Comparison of ENCODE assay signal across 21 cellular contexts in the genomic region with DNA sequence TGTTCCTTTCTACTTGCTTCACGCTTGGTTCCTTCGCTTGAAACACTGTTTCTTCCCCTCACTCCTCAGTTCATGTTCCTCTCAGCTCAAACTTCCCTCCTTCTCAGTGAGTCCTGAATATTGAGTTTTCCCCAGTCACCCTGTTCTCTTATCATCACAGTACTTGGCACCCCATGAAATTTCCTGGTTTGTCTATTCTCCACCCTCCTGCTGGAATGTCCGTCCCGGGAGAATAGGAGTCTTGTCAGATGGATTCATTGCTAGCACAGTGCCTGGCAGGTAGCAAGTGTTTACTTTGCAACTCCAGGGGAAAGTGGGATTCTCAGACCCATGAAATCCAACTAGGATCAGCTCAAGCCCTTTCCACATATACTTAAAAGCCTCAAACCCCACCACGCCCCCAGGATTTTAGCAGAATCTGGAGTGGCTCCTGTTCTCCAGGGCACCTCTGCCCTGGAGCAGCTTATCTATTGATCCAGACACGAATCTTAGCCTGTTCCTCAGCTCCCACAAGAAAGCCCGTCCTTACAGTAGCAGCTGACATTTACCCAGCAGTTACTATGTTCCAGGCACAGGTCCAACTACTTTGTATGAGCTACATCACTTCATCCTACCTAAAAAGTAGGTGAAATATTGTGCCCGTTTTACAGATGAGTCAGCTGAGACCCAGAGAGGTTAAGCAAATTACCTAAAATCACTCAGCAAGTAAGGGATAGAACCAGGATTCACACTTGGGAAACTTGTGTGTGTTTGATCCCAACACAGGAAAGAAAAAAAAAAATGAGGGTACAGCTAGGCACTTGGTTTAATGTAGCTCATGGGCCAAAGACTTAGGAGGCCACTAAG. TPM values are rescaled to one million over a fixed set of nuclear protein-coding genes. Genes with fewer than 3 reads are reported as not detected.
DNase-seq lines count a peak whose midpoint lies in the region; ATAC-seq and TF ChIP-seq lines count a peak whose summit lies in the region.
"Had no signal": no experiment of that assay in that cellular context is flagged by ENCODE, and none has a peak within 500 bp of the region (broad histone marks: within the 10 kb centered on the region; RNA-seq: fewer than 3 reads in every experiment).

No MANE protein-coding gene starts in this region.

- H3K9me3 Mint-ChIP-seq in activated T-cell treated with anti-CD3 and anti-CD28 coated beads, Interleukin-2, amount 50 U/mL, for 24 hours, result no peaks in the 10 kb centered on the region
- H3K9me3 Mint-ChIP-seq in chondrocyte (ENCODE audit: low read depth), result no peaks in the 10 kb centered on the region
- H3K9me3 Mint-ChIP-seq: CD8-positive, alpha-beta T cell had no signal

- H3K9me3 ChIP-seq in mucosa of descending colon, result no peaks in the 10 kb centered on the region
- H3K9me3 ChIP-seq in transverse colon, result no peaks in the 10 kb centered on the region
- H3K9me3 ChIP-seq: BLaER1 treated with 17β-estradiol and CSF1 and Interleukin-3, amounts not matched to agents 10 nM and 100 nM had no signal

- no peaks in the 10 kb centered on the region for H3K27me3 ChIP-seq in transverse colon
- H3K27me3 ChIP-seq: BLaER1 treated with 17β-estradiol and CSF1 and Interleukin-3, amounts not matched to agents 10 nM and 100 nM had no signal

- ATAC-seq in mucosa of descending colon, result peak; percentile 48
- ATAC-seq in HG03175 (IDR thresholded peaks at IDR 0.05; ENCODE audit: unreplicated experiment), result no peak
- ATAC-seq: CD8-positive, alpha-beta T cell; Panc1 had no signal

- H3K4me3 ChIP-seq in choroid plexus epithelial cell (ENCODE audit: low read depth, low read length) (no peak overlapping the region), mucosa of descending colon (no peak overlapping the region), transverse colon (no peak overlapping the region)
- H3K4me3 ChIP-seq: BLaER1 treated with 17β-estradiol and CSF1 and Interleukin-3, amounts not matched to agents 10 nM and 100 nM had no signal

- no peak overlapping the region for H3K27ac Mint-ChIP-seq in activated T-cell treated with anti-CD3 and anti-CD28 coated beads, Interleukin-2, amount 50 U/mL, for 24 hours
- no peak overlapping the region for H3K27ac Mint-ChIP-seq in chondrocyte (ENCODE audit: unreplicated experiment)
- H3K27ac Mint-ChIP-seq: CD8-positive, alpha-beta T cell had no signal

- in situ Hi-C loops in transverse colon (cut with MboI; ENCODE audit: low pct_ligation_motif_present in 1 of 4, low pct_unique_long_range_greater_than_20kb in 1 of 4, low sequenced_read_pairs in 3 of 4), result no loop called here

- peak overlapping the region in 3 of 4 donors; percentile 45 to 55 (median 54) for H3K27ac ChIP-seq in transverse colon
- H3K27ac ChIP-seq: 22Rv1; BLaER1 treated with 17β-estradiol and CSF1 and Interleukin-3, amounts not matched to agents 10 nM and 100 nM; KMS-11 had no signal

- DNase-seq in NCI-H82 (lab: John Stamatoyannopoulos, UW) (peak; percentile 36), NCI-H82 treated with DMSO at 0.1 percent for 48 hours (lab: John Stamatoyannopoulos, UW; ENCODE audit: unreplicated experiment) (no peak), choroid plexus epithelial cell (ENCODE audit: low read depth) (peak; percentile 27), mucosa of descending colon (peak in 1 of 3 donors; percentile 38), transverse colon (no peak), chondrocyte (ENCODE audit: low spot score) (no peak)
- no peak for DNase-seq in activated T-cell treated with anti-CD3 and anti-CD28 coated beads, Interleukin-2, amount 50 U/mL, for 24 hours
- DNase-seq: CD8-positive, alpha-beta T cell; DMS53; GDM1; NCI-H1092 treated with DMSO at 0.1 percent for 48 hours; NCI-H1436 treated with DMSO at 0.1 percent for 48 hours; NCI-H1930; NCI-H2227 treated with DMSO at 0.1 percent for 48 hours; NCI-H510A; NK-92 treated with Interleukin-12 subunit alpha and Interleukin-12 subunit beta, amount 100 ng/mL, for 24 hours had no signal

- intact Hi-C loops in mucosa of descending colon (cut with DNase I, micrococcal nuclease) (no loop called here), transverse colon (cut with DNase I; ENCODE audit: low total_unique reads) (no loop called here)

- no peak for TF ChIP-seq CTCF in choroid plexus epithelial cell (conservative IDR thresholded peaks at IDR 0.05; ENCODE audit: low read depth, low read length)
- no peak for TF ChIP-seq CTCF in mucosa of descending colon (IDR thresholded peaks at IDR 0.05)
- no peak for TF ChIP-seq CTCF in transverse colon (IDR thresholded peaks at IDR 0.05)
- no peak for TF ChIP-seq CTCF in chondrocyte (IDR thresholded peaks at IDR 0.05)

- no peak for TF ChIP-seq POLR2A in transverse colon (IDR thresholded peaks at IDR 0.05)

- H3K4me3 Mint-ChIP-seq in activated T-cell treated with anti-CD3 and anti-CD28 coated beads, Interleukin-2, amount 50 U/mL, for 24 hours, result no peak overlapping the region
- H3K4me3 Mint-ChIP-seq in chondrocyte (ENCODE audit: unreplicated experiment), result no peak overlapping the region
- H3K4me3 Mint-ChIP-seq: CD8-positive, alpha-beta T cell had no signal

- H3K36me3 ChIP-seq in mucosa of descending colon (ENCODE audit: low read depth) (no peaks in the 10 kb centered on the region), transverse colon (no peaks in the 10 kb centered on the region)
- H3K36me3 ChIP-seq: BLaER1 treated with 17β-estradiol and CSF1 and Interleukin-3, amounts not matched to agents 10 nM and 100 nM had no signal

- no peaks in the 10 kb centered on the region for H3K27me3 Mint-ChIP-seq in activated T-cell treated with anti-CD3 and anti-CD28 coated beads, Interleukin-2, amount 50 U/mL, for 24 hours
- H3K27me3 Mint-ChIP-seq in chondrocyte (ENCODE audit: low read depth), result no peaks in the 10 kb centered on the region

- H3K4me1 Mint-ChIP-seq in activated T-cell treated with anti-CD3 and anti-CD28 coated beads, Interleukin-2, amount 50 U/mL, for 24 hours (ENCODE audit: low read depth), result no peaks in the 10 kb centered on the region
- peaks cover 3% of the 10 kb centered on the region for H3K4me1 Mint-ChIP-seq in chondrocyte (ENCODE audit: low read depth)

- H3K4me1 ChIP-seq in mucosa of descending colon (ENCODE audit: low read depth), result peaks cover 13% of the 10 kb centered on the region
- peaks cover 0 to 41% (median 17%) of the 10 kb centered on the region in 4 donors for H3K4me1 ChIP-seq in transverse colon

- no peak for TF ChIP-seq EP300 in transverse colon (IDR thresholded peaks at IDR 0.05; ENCODE audit: low read depth)

- no peaks in the 10 kb centered on the region for H3K36me3 Mint-ChIP-seq in activated T-cell treated with anti-CD3 and anti-CD28 coated beads, Interleukin-2, amount 50 U/mL, for 24 hours (ENCODE audit: low read depth)
- H3K36me3 Mint-ChIP-seq in chondrocyte (ENCODE audit: low read depth), result peaks cover 4% of the 10 kb centered on the region
- H3K36me3 Mint-ChIP-seq: CD8-positive, alpha-beta T cell had no signal

- WGBS in transverse colon (ENCODE audit: low coverage in 1 of 2), 2 donors, result 61 to 64% methylated on average over 3 to 8 of the region's 8 CpGs

RNA-seq across cellular contexts. Expression of a gene that starts 36.8 kb away (rescaled TPM):
- 10 to 100 TPM; 36.4 to 61.0 (median 45.9) TPM for total RNA-seq in mucosa of descending colon
- total RNA-seq in transverse colon, result 10 to 100 TPM; 17.2 to 42.6 (median 31.9) TPM
- total RNA-seq in chondrocyte, result 18.2 to 30.5 TPM (median 23.2 TPM) in 3 replicates

Comparison
In these comparisons a context has a peak if more than half of its experiments do, and no peak if none do; other contexts are left out.
1. DNase-seq: peak in NCI-H82 (single experiment) and choroid plexus epithelial cell (single experiment); none in NCI-H82 treated with DMSO at 0.1 percent for 48 hours (single experiment), transverse colon (single experiment), activated T-cell treated with anti-CD3 and anti-CD28 coated beads, Interleukin-2, amount 50 U/mL, for 24 hours (single experiment) and chondrocyte (single experiment).